In the genomic region with DNA sequence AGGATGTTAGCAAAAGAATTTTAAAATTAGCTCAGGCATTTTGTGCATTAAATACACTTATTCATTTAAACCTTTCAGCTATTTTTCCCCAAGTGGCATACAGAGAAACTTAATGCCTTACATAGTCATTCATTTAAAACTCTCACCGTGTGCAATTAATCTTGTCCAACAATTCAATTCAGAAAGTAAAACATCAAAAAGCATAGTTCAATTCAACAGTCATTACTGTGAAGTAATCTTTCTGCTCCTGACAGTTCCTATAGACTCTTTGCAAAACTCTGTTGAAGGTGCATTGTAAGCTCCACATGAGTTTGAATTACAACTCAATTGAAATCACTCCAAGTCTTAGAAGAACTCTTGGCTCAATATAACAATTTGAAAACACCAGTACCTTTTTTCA, we compare ENCODE assay signal across 21 cellular contexts.
"Had no signal": no experiment of that assay in that cellular context is flagged by ENCODE, and none has a peak within 500 bp of the region (broad histone marks: within the 10 kb centered on the region; RNA-seq: fewer than 3 reads in every experiment).

No MANE protein-coding gene starts in this region.

- H3K9ac ChIP-seq: parathyroid adenoma had no signal

- H3K4me3 ChIP-seq: colonic mucosa, esophagus muscularis mucosa, gastrocnemius medialis, mucosa of descending colon, psoas muscle, right lobe of liver, suprapubic skin, thyroid gland, upper lobe of left lung, uterus had no signal

- H3K79me2 ChIP-seq: parathyroid adenoma had no signal

- H3K36me3 Mint-ChIP-seq: natural killer cell; stimulated activated effector memory CD8-positive, alpha-beta T cell treated with anti-CD3 and anti-CD28 coated beads, Interleukin-12 subunit alpha, Interleukin-12 subunit beta, amount 100 ng/mL, for 72 hours had no signal

- H3K27ac Mint-ChIP-seq: natural killer cell; stimulated activated effector memory CD8-positive, alpha-beta T cell treated with anti-CD3 and anti-CD28 coated beads, Interleukin-12 subunit alpha, Interleukin-12 subunit beta, amount 100 ng/mL, for 72 hours had no signal

- DNase-seq: colonic mucosa; dermis blood vessel endothelial cell; gastrocnemius medialis; islet precursor cell; mammary epithelial cell; mucosa of descending colon; natural killer cell; psoas muscle; retina; right lobe of liver; stimulated activated CD4-positive, alpha-beta T cell treated with anti-CD3 and anti-CD28 coated beads, Interleukin-4, amount 100 ng/mL, for 1 hour; stimulated activated CD8-positive, alpha-beta memory T cell treated with anti-CD3 and anti-CD28 coated beads, Interleukin-4, amount 100 ng/mL, for 48 hours; stimulated activated naive CD8-positive, alpha-beta T cell treated with anti-CD3 and anti-CD28 coated beads, Interleukin-15, Interleukin-2, amounts not matched to agents 100 U/mL and 50 U/mL, for 24 hours; thyroid gland; upper lobe of left lung; uterus had no signal

- H3K9me3 ChIP-seq: colonic mucosa, esophagus muscularis mucosa, gastrocnemius medialis, mucosa of descending colon, psoas muscle, right lobe of liver, suprapubic skin, thyroid gland, upper lobe of left lung, uterus had no signal

- ATAC-seq: gastrocnemius medialis; left lobe of liver; mucosa of descending colon; natural killer cell; psoas muscle; right lobe of liver; stimulated activated effector memory CD8-positive, alpha-beta T cell treated with anti-CD3 and anti-CD28 coated beads, Interleukin-12 subunit alpha, Interleukin-12 subunit beta, amount 100 ng/mL, for 72 hours; stimulated activated naive CD8-positive, alpha-beta T cell treated with anti-CD3 and anti-CD28 coated beads, Interleukin-15, Interleukin-2, amounts not matched to agents 100 U/mL and 50 U/mL, for 24 hours had no signal

- H2AFZ ChIP-seq: parathyroid adenoma had no signal

- H3K4me1 Mint-ChIP-seq: natural killer cell; stimulated activated effector memory CD8-positive, alpha-beta T cell treated with anti-CD3 and anti-CD28 coated beads, Interleukin-12 subunit alpha, Interleukin-12 subunit beta, amount 100 ng/mL, for 72 hours had no signal

- H3K4me1 ChIP-seq: colonic mucosa, esophagus muscularis mucosa, gastrocnemius medialis, parathyroid adenoma, psoas muscle, right lobe of liver, suprapubic skin, thyroid gland, uterus had no signal

- H3K36me3 ChIP-seq: colonic mucosa, esophagus muscularis mucosa, gastrocnemius medialis, right lobe of liver, suprapubic skin, thyroid gland, upper lobe of left lung, uterus had no signal

- H3K4me3 Mint-ChIP-seq: natural killer cell; stimulated activated effector memory CD8-positive, alpha-beta T cell treated with anti-CD3 and anti-CD28 coated beads, Interleukin-12 subunit alpha, Interleukin-12 subunit beta, amount 100 ng/mL, for 72 hours had no signal

- H3K27me3 ChIP-seq: colonic mucosa, esophagus muscularis mucosa, gastrocnemius medialis, right lobe of liver, suprapubic skin, thyroid gland, upper lobe of left lung, uterus had no signal

- H3K27ac ChIP-seq: colonic mucosa, esophagus muscularis mucosa, gastrocnemius medialis, parathyroid adenoma, psoas muscle, right lobe of liver, suprapubic skin, thyroid gland, upper lobe of left lung, uterus had no signal
